In the genomic region with DNA sequence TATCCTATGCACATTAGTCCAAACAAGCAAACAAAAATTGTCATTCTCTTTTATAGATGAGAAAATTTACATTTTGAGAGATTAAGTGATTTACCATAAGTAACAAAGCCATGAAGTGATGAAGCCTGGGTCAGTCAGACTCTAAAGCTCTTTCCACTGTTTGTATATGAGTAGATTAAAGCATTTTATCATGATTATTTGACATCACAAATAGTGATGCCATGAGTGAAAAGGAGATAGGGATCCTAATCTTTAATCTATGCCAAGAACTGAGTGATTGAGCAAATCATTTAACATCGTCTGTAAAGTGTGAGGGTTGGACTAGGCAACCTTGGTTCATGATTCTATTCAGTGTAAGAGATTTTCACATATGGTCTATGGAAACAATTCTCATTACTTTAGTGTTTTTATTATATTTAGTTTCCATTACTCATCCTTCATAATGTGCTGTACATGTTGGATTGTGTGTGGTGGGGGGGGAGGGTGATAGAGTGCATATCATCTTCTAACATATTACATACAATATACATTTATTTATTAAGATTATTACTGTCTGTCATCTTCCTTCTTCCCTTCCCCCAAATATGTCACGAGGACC, we compare ENCODE assay signal across 1 cellular context.
TF ChIP-seq lines count a peak whose summit lies in the region.

No MANE protein-coding gene starts in this region.

TF ChIP-seq in GM12878, 131 proteins besides CTCF, POLR2A, EP300 and RAD21:
- TF ChIP-seq, protein P1, sequence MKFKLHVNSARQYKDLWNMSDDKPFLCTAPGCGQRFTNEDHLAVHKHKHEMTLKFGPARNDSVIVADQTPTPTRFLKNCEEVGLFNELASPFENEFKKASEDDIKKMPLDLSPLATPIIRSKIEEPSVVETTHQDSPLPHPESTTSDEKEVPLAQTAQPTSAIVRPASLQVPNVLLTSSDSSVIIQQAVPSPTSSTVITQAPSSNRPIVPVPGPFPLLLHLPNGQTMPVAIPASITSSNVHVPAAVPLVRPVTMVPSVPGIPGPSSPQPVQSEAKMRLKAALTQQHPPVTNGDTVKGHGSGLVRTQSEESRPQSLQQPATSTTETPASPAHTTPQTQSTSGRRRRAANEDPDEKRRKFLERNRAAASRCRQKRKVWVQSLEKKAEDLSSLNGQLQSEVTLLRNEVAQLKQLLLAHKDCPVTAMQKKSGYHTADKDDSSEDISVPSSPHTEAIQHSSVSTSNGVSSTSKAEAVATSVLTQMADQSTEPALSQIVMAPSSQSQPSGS (IDR thresholded peaks at IDR 0.05; ENCODE audit: low read length) = no peak
- TF ChIP-seq YBX1 (IDR thresholded peaks at IDR 0.05) (no peak), MYB (IDR thresholded peaks at IDR 0.05; ENCODE audit: borderline replicate concordance, low read depth, low read length) (no peak), ATF7 (IDR thresholded peaks at IDR 0.05; ENCODE audit: low read depth) (no peak), SIX5 (IDR thresholded peaks at IDR 0.05; ENCODE audit: low read depth, low read length, severe bottlenecking) (no peak), LARP7 (IDR thresholded peaks at IDR 0.05) (no peak), BHLHE40 (IDR thresholded peaks at IDR 0.05; ENCODE audit: borderline replicate concordance in 1 of 2, low read depth in 2 of 2, low read length in 1 of 2) (no peak), NFXL1 (IDR thresholded peaks at IDR 0.05; ENCODE audit: borderline replicate concordance) (no peak), TARDBP (IDR thresholded peaks at IDR 0.05; ENCODE audit: borderline replicate concordance) (no peak)
